In genomic region chr18:46469186-46469915, GRCh38 we compare ENCODE assay signal across 15 cellular contexts.
A peak's percentile ranks its signal among the peaks of the same experiment; 100 is the strongest.
DNase-seq lines count a peak whose midpoint lies in the region; ATAC-seq, FAIRE-seq and TF ChIP-seq lines count a peak whose summit lies in the region.
"Had no signal": no experiment of that assay in that cellular context is flagged by ENCODE, and none has a peak within 500 bp of the region (broad histone marks: within the 10 kb centered on the region; RNA-seq: fewer than 3 reads in every experiment).

No MANE protein-coding gene starts in this region.

- H3K27me3 ChIP-seq in GM23338 (ENCODE audit: insufficient read depth) (no peaks in the 10 kb centered on the region), adipocyte (replicated peaks; ENCODE audit: control insufficient read depth, insufficient read depth, low read length) (peaks cover 40% of the 10 kb centered on the region), MM.1S (replicated peaks; ENCODE audit: insufficient read depth, low read length) (no peaks in the 10 kb centered on the region)

- FAIRE-seq in GM12892 (lab: Jason Lieb, UNC): no peak

- H3K9ac ChIP-seq in adipocyte (ENCODE audit: low read length) (no peak overlapping the region), MM.1S (ENCODE audit: low read length) (no peak overlapping the region)

- peaks cover 5% of the 10 kb centered on the region; the same call in 1 of the 2 replicates for H3K9me2 ChIP-seq in GM23338 (ENCODE audit: insufficient read depth)
- H3K9me2 ChIP-seq in MM.1S (replicated peaks; ENCODE audit: insufficient read depth, low read length): no peaks in the 10 kb centered on the region

- peak; percentile 42 for ATAC-seq in GM23338
- no peak for ATAC-seq in activated naive CD8-positive, alpha-beta T cell treated with anti-CD3 and anti-CD28 coated beads, Interleukin-2, amount 50 U/mL, for 24 hours
- ATAC-seq: activated T-helper 17 cell treated with anti-CD3 and anti-CD28 coated beads, Interleukin-2, amount 50 U/mL, for 72 hours had no signal

- H3K4me1 ChIP-seq in GM23338 (ENCODE audit: insufficient read depth): peaks cover 19% of the 10 kb centered on the region
- peaks cover 5% of the 10 kb centered on the region for H3K4me1 ChIP-seq in adipocyte (ENCODE audit: control insufficient read depth, insufficient read depth, low read length)
- H3K4me1 ChIP-seq in MM.1S (ENCODE audit: low read length): peaks cover 3% of the 10 kb centered on the region

- H3K27ac ChIP-seq in GM23338 (ENCODE audit: low read depth) (no peak overlapping the region), MM.1S (ENCODE audit: low read length) (no peak overlapping the region)

- peaks cover 34% of the 10 kb centered on the region for H3K4me1 Mint-ChIP-seq in GM23338
- H3K4me1 Mint-ChIP-seq in activated naive CD8-positive, alpha-beta T cell treated with anti-CD3 and anti-CD28 coated beads, Interleukin-2, amount 50 U/mL, for 24 hours: no peaks in the 10 kb centered on the region
- H3K4me1 Mint-ChIP-seq: activated T-helper 17 cell treated with anti-CD3 and anti-CD28 coated beads, Interleukin-2, amount 50 U/mL, for 72 hours had no signal

- H3K9me3 Mint-ChIP-seq in GM23338: no peaks in the 10 kb centered on the region
- H3K9me3 Mint-ChIP-seq in activated naive CD8-positive, alpha-beta T cell treated with anti-CD3 and anti-CD28 coated beads, Interleukin-2, amount 50 U/mL, for 24 hours: no peaks in the 10 kb centered on the region
- H3K9me3 Mint-ChIP-seq: activated T-helper 17 cell treated with anti-CD3 and anti-CD28 coated beads, Interleukin-2, amount 50 U/mL, for 72 hours; CD4-positive, alpha-beta T cell; mesothelial cell of epicardium had no signal

- peak overlapping the region; percentile 32; the same call in 1 of the 2 replicates for H2AFZ ChIP-seq in GM23338
- no peak overlapping the region for H2AFZ ChIP-seq in MM.1S (ENCODE audit: low read length)

- H3K9me3 ChIP-seq in adipocyte (ENCODE audit: control insufficient read depth, low read length): no peaks in the 10 kb centered on the region
- no peaks in the 10 kb centered on the region for H3K9me3 ChIP-seq in MM.1S (replicated peaks; ENCODE audit: insufficient read depth, low read length)

- H3K36me3 Mint-ChIP-seq in GM23338 (ENCODE audit: low read depth): no peaks in the 10 kb centered on the region
- H3K36me3 Mint-ChIP-seq in activated naive CD8-positive, alpha-beta T cell treated with anti-CD3 and anti-CD28 coated beads, Interleukin-2, amount 50 U/mL, for 24 hours (ENCODE audit: low read depth): no peaks in the 10 kb centered on the region
- H3K36me3 Mint-ChIP-seq: mesothelial cell of epicardium had no signal

- TF ChIP-seq POLR2A in GM12892 (IDR thresholded peaks at IDR 0.05; ENCODE audit: low read depth, low read length): no peak

- H3F3A ChIP-seq in GM23338 (replicated peaks; ENCODE audit: low read depth): no peaks in the 10 kb centered on the region
- no peaks in the 10 kb centered on the region for H3F3A ChIP-seq in MM.1S (ENCODE audit: insufficient read depth, low read length)

- H3K79me2 ChIP-seq in GM23338 (replicated peaks; ENCODE audit: insufficient read depth) (no peaks in the 10 kb centered on the region), MM.1S (ENCODE audit: low read length) (no peaks in the 10 kb centered on the region)

- TF ChIP-seq CTCF in GM23338 (conservative IDR thresholded peaks at IDR 0.05; ENCODE audit: low read depth in 2 of 2): no peak
- no peak for TF ChIP-seq CTCF in MM.1S (IDR thresholded peaks at IDR 0.05; ENCODE audit: low read length)

- H4K20me1 ChIP-seq in GM23338 (replicated peaks; ENCODE audit: insufficient read depth) (no peaks in the 10 kb centered on the region), MM.1S (ENCODE audit: insufficient read depth, low read length) (no peaks in the 10 kb centered on the region)

- H3K4me3 Mint-ChIP-seq in GM23338: no peak overlapping the region
- H3K4me3 Mint-ChIP-seq in activated naive CD8-positive, alpha-beta T cell treated with anti-CD3 and anti-CD28 coated beads, Interleukin-2, amount 50 U/mL, for 24 hours: no peak overlapping the region
- H3K4me3 Mint-ChIP-seq: activated T-helper 17 cell treated with anti-CD3 and anti-CD28 coated beads, Interleukin-2, amount 50 U/mL, for 72 hours; CD4-positive, alpha-beta T cell; mesothelial cell of epicardium had no signal

- H3K4me2 ChIP-seq in GM23338 (0 out of 2 replicates have a peak overlapping the region, but pooled peaks have one; percentile 38), MM.1S (ENCODE audit: low read depth, low read length) (no peak overlapping the region)

- DNase-seq in GM23338 (ENCODE audit: low spot score): no peak
- peak; percentile 88 for DNase-seq in NCI-H2107 treated with DMSO at 0.1 percent for 48 hours (lab: John Stamatoyannopoulos, UW; ENCODE audit: unreplicated experiment)
- DNase-seq in adipocyte (ENCODE audit: low read depth): peak; percentile 57
- peak; percentile 4 for DNase-seq in medulla oblongata (ENCODE audit: extremely low spot score)
- DNase-seq in MM.1S: no peak
- DNase-seq in activated naive CD8-positive, alpha-beta T cell treated with anti-CD3 and anti-CD28 coated beads, Interleukin-2, amount 50 U/mL, for 24 hours: no peak
- no peak for DNase-seq in DMS153 (lab: John Stamatoyannopoulos, UW)
- DNase-seq in GM12892 (ENCODE audit: insufficient read length): no peak
- DNase-seq: activated CD4-positive, alpha-beta T cell treated with anti-CD3 and anti-CD28 coated beads for 48 hours; CD4-positive, alpha-beta T cell; GOT3; NCI-H82; SW 1271 had no signal

- H3K36me3 ChIP-seq in GM23338 (ENCODE audit: insufficient read depth) (no peaks in the 10 kb centered on the region), adipocyte (ENCODE audit: control insufficient read depth, insufficient read depth, low read length, severe bottlenecking) (no peaks in the 10 kb centered on the region), MM.1S (replicated peaks; ENCODE audit: insufficient read depth, low read length) (no peaks in the 10 kb centered on the region)

- H3K27me3 Mint-ChIP-seq in GM23338 (ENCODE audit: insufficient read depth, low read depth, poor library complexity): peaks cover 7% of the 10 kb centered on the region
- peaks cover 5% of the 10 kb centered on the region for H3K27me3 Mint-ChIP-seq in activated naive CD8-positive, alpha-beta T cell treated with anti-CD3 and anti-CD28 coated beads, Interleukin-2, amount 50 U/mL, for 24 hours
- H3K27me3 Mint-ChIP-seq: CD4-positive, alpha-beta T cell had no signal

- no peak overlapping the region for H3K27ac Mint-ChIP-seq in GM23338
- no peak overlapping the region for H3K27ac Mint-ChIP-seq in activated naive CD8-positive, alpha-beta T cell treated with anti-CD3 and anti-CD28 coated beads, Interleukin-2, amount 50 U/mL, for 24 hours
- H3K27ac Mint-ChIP-seq: activated T-helper 17 cell treated with anti-CD3 and anti-CD28 coated beads, Interleukin-2, amount 50 U/mL, for 72 hours; CD4-positive, alpha-beta T cell; mesothelial cell of epicardium had no signal

- no peak overlapping the region for H3K4me3 ChIP-seq in GM23338
- no peak overlapping the region for H3K4me3 ChIP-seq in adipocyte (ENCODE audit: low read length)
- H3K4me3 ChIP-seq in MM.1S (ENCODE audit: low read length): no peak overlapping the region

TF ChIP-seq in GM23338, 12 proteins besides CTCF, POLR2A, EP300 and RAD21:
- TF ChIP-seq STAT1 (IDR thresholded peaks at IDR 0.05; ENCODE audit: unreplicated experiment) (no peak), EZH2 (IDR thresholded peaks at IDR 0.05; ENCODE audit: low read depth, unreplicated experiment) (no peak), EZH2phosphoT487 (IDR thresholded peaks at IDR 0.05; ENCODE audit: unreplicated experiment) (no peak), NANOG (IDR thresholded peaks at IDR 0.05; ENCODE audit: borderline replicate concordance) (no peak), ZNF114 (CRISPR knock-in tag; IDR thresholded peaks at IDR 0.05) (no peak), JUNB (IDR thresholded peaks at IDR 0.05; ENCODE audit: unreplicated experiment) (no peak), ETS1 (IDR thresholded peaks at IDR 0.05) (no peak)

Comparison
In these comparisons a context has a peak if more than half of its experiments do, and no peak if none do; other contexts are left out.
1. DNase-seq: peak in NCI-H2107 treated with DMSO at 0.1 percent for 48 hours (single experiment), adipocyte (single experiment) and medulla oblongata (single experiment); none in GM23338 (single experiment), MM.1S (single experiment), activated naive CD8-positive, alpha-beta T cell treated with anti-CD3 and anti-CD28 coated beads, Interleukin-2, amount 50 U/mL, for 24 hours (single experiment), DMS153 (single experiment) and GM12892 (single experiment).